ENCODE assay signal across 1 cellular context in the genomic region with DNA sequence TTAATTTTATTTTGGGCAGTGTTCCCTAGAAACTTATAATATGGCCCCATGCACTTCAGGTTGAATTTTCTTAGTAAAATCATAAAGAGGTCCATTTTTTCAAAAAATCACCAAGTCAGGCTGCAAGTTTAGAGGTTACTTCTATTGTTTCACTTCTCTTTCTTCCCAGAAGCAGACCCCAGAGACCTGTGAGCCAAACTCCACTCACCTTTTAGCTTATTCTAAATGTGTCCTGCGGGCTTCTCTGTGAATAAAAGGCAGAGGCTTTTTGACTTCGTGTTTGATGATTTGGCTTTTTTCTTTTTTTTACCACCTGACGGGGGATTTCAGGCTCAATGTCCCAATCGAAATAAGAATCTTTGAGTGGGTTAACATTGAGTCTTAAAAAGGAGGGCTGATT.
TF ChIP-seq lines count a peak whose summit lies in the region.

No MANE protein-coding gene starts in this region.

TF ChIP-seq in K562, 482 proteins besides CTCF, POLR2A, EP300 and RAD21 (continued from another document):
- TF ChIP-seq, protein P1, sequence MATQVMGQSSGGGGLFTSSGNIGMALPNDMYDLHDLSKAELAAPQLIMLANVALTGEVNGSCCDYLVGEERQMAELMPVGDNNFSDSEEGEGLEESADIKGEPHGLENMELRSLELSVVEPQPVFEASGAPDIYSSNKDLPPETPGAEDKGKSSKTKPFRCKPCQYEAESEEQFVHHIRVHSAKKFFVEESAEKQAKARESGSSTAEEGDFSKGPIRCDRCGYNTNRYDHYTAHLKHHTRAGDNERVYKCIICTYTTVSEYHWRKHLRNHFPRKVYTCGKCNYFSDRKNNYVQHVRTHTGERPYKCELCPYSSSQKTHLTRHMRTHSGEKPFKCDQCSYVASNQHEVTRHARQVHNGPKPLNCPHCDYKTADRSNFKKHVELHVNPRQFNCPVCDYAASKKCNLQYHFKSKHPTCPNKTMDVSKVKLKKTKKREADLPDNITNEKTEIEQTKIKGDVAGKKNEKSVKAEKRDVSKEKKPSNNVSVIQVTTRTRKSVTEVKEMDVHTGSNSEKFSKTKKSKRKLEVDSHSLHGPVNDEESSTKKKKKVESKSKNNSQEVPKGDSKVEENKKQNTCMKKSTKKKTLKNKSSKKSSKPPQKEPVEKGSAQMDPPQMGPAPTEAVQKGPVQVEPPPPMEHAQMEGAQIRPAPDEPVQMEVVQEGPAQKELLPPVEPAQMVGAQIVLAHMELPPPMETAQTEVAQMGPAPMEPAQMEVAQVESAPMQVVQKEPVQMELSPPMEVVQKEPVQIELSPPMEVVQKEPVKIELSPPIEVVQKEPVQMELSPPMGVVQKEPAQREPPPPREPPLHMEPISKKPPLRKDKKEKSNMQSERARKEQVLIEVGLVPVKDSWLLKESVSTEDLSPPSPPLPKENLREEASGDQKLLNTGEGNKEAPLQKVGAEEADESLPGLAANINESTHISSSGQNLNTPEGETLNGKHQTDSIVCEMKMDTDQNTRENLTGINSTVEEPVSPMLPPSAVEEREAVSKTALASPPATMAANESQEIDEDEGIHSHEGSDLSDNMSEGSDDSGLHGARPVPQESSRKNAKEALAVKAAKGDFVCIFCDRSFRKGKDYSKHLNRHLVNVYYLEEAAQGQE (CRISPR knock-in tag; IDR thresholded peaks at IDR 0.05; ENCODE audit: low read depth): no peak
- no peak for TF ChIP-seq ZNF696 (CRISPR knock-in tag; conservative IDR thresholded peaks at IDR 0.05)
- TF ChIP-seq TCF7 (IDR thresholded peaks at IDR 0.05; ENCODE audit: borderline replicate concordance): no peak
- TF ChIP-seq CAMTA2 (CRISPR knock-in tag; conservative IDR thresholded peaks at IDR 0.05): no peak
- no peak for TF ChIP-seq TCF3 (CRISPR knock-in tag; IDR thresholded peaks at IDR 0.05)
- TF ChIP-seq NFXL1 (CRISPR knock-in tag; IDR thresholded peaks at IDR 0.05): no peak
